Comparison of ENCODE assay signal across 1 cellular context in the genomic region with DNA sequence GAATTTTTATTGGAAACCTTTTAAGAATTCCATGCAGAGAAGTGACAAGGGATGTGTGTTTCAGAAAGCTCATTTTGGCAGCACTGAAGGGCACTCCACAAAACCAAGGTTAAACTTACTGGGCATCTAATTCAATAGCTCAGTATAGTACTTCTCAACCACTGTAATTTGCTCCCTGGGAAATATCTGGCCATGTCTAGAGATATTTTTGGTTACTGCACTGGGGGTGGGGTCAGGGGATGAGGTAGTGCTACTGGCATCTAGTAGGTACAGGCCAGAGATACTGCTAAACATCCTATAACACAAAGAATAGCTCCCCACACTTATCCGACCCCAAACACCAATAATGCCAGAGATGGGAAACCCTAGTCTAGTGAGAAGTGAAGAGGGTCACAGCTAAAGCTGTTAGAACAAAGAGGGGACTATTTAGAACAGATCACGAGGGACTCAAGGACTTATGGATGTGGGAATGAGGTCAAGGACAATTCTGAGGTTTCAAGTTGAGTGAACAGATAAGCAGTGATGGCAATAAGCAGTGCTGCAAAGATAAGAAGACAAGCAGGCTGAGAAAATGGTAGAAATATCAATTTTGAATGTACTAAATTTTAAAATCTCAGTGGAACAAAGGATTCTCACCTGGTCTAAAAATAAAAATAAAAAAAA.
A peak's percentile ranks its signal among the peaks of the same experiment; 100 is the strongest.
TF ChIP-seq lines count a peak whose summit lies in the region.

No MANE protein-coding gene starts in this region.

TF ChIP-seq in HepG2, 621 proteins besides CTCF, POLR2A, EP300 and RAD21 (continued from another document):
- TF ChIP-seq, protein P1, sequence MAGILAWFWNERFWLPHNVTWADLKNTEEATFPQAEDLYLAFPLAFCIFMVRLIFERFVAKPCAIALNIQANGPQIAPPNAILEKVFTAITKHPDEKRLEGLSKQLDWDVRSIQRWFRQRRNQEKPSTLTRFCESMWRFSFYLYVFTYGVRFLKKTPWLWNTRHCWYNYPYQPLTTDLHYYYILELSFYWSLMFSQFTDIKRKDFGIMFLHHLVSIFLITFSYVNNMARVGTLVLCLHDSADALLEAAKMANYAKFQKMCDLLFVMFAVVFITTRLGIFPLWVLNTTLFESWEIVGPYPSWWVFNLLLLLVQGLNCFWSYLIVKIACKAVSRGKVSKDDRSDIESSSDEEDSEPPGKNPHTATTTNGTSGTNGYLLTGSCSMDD (CRISPR knock-in tag; IDR thresholded peaks at IDR 0.05) = no peak
- TF ChIP-seq, protein P2, sequence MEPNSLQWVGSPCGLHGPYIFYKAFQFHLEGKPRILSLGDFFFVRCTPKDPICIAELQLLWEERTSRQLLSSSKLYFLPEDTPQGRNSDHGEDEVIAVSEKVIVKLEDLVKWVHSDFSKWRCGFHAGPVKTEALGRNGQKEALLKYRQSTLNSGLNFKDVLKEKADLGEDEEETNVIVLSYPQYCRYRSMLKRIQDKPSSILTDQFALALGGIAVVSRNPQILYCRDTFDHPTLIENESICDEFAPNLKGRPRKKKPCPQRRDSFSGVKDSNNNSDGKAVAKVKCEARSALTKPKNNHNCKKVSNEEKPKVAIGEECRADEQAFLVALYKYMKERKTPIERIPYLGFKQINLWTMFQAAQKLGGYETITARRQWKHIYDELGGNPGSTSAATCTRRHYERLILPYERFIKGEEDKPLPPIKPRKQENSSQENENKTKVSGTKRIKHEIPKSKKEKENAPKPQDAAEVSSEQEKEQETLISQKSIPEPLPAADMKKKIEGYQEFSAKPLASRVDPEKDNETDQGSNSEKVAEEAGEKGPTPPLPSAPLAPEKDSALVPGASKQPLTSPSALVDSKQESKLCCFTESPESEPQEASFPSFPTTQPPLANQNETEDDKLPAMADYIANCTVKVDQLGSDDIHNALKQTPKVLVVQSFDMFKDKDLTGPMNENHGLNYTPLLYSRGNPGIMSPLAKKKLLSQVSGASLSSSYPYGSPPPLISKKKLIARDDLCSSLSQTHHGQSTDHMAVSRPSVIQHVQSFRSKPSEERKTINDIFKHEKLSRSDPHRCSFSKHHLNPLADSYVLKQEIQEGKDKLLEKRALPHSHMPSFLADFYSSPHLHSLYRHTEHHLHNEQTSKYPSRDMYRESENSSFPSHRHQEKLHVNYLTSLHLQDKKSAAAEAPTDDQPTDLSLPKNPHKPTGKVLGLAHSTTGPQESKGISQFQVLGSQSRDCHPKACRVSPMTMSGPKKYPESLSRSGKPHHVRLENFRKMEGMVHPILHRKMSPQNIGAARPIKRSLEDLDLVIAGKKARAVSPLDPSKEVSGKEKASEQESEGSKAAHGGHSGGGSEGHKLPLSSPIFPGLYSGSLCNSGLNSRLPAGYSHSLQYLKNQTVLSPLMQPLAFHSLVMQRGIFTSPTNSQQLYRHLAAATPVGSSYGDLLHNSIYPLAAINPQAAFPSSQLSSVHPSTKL (CRISPR knock-in tag; IDR thresholded peaks at IDR 0.05) = peak; percentile 71
- TF ChIP-seq CREBL2 (CRISPR knock-in tag; IDR thresholded peaks at IDR 0.05; ENCODE audit: borderline replicate concordance) = no peak
- TF ChIP-seq ISL2 (CRISPR knock-in tag; IDR thresholded peaks at IDR 0.05) = no peak
- TF ChIP-seq HMG20A (CRISPR knock-in tag; IDR thresholded peaks at IDR 0.05; ENCODE audit: borderline replicate concordance) = peak; percentile 43; the same call in 1 of the 2 replicates
- no peak for TF ChIP-seq ZNF589 (CRISPR knock-in tag; conservative IDR thresholded peaks at IDR 0.05)
- TF ChIP-seq DDIT3 (CRISPR knock-in tag; IDR thresholded peaks at IDR 0.05) = no peak
- no peak for TF ChIP-seq ZNF333 (CRISPR knock-in tag; IDR thresholded peaks at IDR 0.05; ENCODE audit: borderline replicate concordance)
- no peak for TF ChIP-seq ZBTB8A (CRISPR knock-in tag; IDR thresholded peaks at IDR 0.05; ENCODE audit: borderline replicate concordance, low read depth)
- no peak for TF ChIP-seq TRIM24 (CRISPR knock-in tag; IDR thresholded peaks at IDR 0.05)
- no peak for TF ChIP-seq HDAC2 (CRISPR knock-in tag; IDR thresholded peaks at IDR 0.05)
- no peak for TF ChIP-seq FOXJ3 (CRISPR knock-in tag; IDR thresholded peaks at IDR 0.05; ENCODE audit: borderline replicate concordance)
- TF ChIP-seq HNF4A (CRISPR knock-in tag; IDR thresholded peaks at IDR 0.05) = peak; percentile 67
- TF ChIP-seq, protein P3, sequence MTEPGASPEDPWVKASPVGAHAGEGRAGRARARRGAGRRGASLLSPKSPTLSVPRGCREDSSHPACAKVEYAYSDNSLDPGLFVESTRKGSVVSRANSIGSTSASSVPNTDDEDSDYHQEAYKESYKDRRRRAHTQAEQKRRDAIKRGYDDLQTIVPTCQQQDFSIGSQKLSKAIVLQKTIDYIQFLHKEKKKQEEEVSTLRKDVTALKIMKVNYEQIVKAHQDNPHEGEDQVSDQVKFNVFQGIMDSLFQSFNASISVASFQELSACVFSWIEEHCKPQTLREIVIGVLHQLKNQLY (CRISPR knock-in tag; IDR thresholded peaks at IDR 0.05) = no peak; the same call in 1 of the 2 replicates
- peak; percentile 87; the same call in 1 of the 2 replicates for TF ChIP-seq ZSCAN9 (CRISPR knock-in tag; IDR thresholded peaks at IDR 0.05; ENCODE audit: borderline replicate concordance)
- no peak for TF ChIP-seq ATM (IDR thresholded peaks at IDR 0.05; ENCODE audit: borderline replicate concordance)
- no peak for TF ChIP-seq POGZ (CRISPR knock-in tag; IDR thresholded peaks at IDR 0.05)
- no peak for TF ChIP-seq ZNF235 (CRISPR knock-in tag; IDR thresholded peaks at IDR 0.05; ENCODE audit: borderline replicate concordance)
